Comparison of ENCODE assay signal across 1 cellular context in the genomic region with DNA sequence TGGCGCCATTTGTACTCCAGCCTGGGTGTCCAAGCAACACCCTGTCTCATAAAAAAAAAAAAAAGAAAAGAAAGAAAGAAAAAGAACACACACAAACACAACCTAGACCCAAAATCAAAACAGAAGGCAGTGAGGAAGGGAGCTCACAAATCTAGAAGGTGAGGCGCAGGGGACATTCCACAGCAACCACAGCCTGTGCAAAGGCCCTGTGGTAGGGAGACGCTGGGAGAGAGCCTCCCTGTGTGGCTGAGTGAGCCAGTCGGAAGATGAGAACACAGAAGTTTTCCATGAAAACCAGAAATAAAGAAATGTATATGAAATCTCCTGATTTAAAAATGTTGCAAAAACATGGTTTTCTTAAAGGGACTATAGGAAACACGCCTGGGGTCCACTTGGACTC.
A peak's percentile ranks its signal among the peaks of the same experiment; 100 is the strongest.
TF ChIP-seq lines count a peak whose summit lies in the region.

No MANE protein-coding gene starts in this region.

TF ChIP-seq in HepG2, 621 proteins besides CTCF, POLR2A, EP300 and RAD21 (continued from another document):
- TF ChIP-seq CHD4 (IDR thresholded peaks at IDR 0.05; ENCODE audit: borderline replicate concordance, low read length) (peak; percentile 51; the same call in 1 of the 2 replicates), ZMYM3 (CRISPR knock-in tag; IDR thresholded peaks at IDR 0.05) (peak; percentile 90), ZNF619 (CRISPR knock-in tag; IDR thresholded peaks at IDR 0.05) (no peak), SMYD3 (CRISPR knock-in tag; IDR thresholded peaks at IDR 0.05) (no peak), HOXA7 (CRISPR knock-in tag; IDR thresholded peaks at IDR 0.05) (no peak), PHF20 (CRISPR knock-in tag; IDR thresholded peaks at IDR 0.05) (no peak), ASH2L (IDR thresholded peaks at IDR 0.05; ENCODE audit: insufficient read length, low read depth, low read length) (no peak), TBL1XR1 (IDR thresholded peaks at IDR 0.05; ENCODE audit: borderline replicate concordance, low read length, partially characterized antibody) (no peak), REPIN1 (CRISPR knock-in tag; IDR thresholded peaks at IDR 0.05; ENCODE audit: borderline replicate concordance, low read depth) (no peak), DPF2 (CRISPR knock-in tag; IDR thresholded peaks at IDR 0.05; ENCODE audit: borderline replicate concordance, low read depth) (no peak), KDM1A (CRISPR knock-in tag; IDR thresholded peaks at IDR 0.05) (peak; percentile 51; the same call in 1 of the 2 replicates), KLF9 (CRISPR knock-in tag; IDR thresholded peaks at IDR 0.05; ENCODE audit: low read depth) (no peak), ZNF674 (CRISPR knock-in tag; IDR thresholded peaks at IDR 0.05; ENCODE audit: low read depth) (no peak), ADNP (CRISPR knock-in tag; IDR thresholded peaks at IDR 0.05) (0 out of 2 replicates have a peak, but pooled peaks have one; percentile 21), JUND (CRISPR knock-in tag; IDR thresholded peaks at IDR 0.05) (no peak), ZNF550 (CRISPR knock-in tag; IDR thresholded peaks at IDR 0.05; ENCODE audit: borderline replicate concordance) (no peak), ZKSCAN8 (CRISPR knock-in tag; IDR thresholded peaks at IDR 0.05; ENCODE audit: borderline replicate concordance) (no peak)
- TF ChIP-seq, protein P1, sequence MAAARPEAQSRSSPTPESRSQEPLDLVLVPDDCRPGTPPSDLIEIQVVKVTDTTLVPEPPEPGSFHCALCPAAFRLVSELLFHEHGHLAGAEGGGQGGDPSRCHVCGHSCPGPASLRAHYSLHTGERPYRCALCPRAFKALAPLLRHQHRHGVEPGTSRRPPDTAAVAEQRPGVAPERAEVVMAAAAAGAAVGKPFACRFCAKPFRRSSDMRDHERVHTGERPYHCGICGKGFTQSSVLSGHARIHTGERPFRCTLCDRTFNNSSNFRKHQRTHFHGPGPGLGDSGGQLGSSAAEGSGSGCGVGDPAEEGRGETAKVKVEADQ (CRISPR knock-in tag; IDR thresholded peaks at IDR 0.05; ENCODE audit: borderline replicate concordance) = no peak
- TF ChIP-seq, protein P2, sequence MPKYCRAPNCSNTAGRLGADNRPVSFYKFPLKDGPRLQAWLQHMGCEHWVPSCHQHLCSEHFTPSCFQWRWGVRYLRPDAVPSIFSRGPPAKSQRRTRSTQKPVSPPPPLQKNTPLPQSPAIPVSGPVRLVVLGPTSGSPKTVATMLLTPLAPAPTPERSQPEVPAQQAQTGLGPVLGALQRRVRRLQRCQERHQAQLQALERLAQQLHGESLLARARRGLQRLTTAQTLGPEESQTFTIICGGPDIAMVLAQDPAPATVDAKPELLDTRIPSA (CRISPR knock-in tag; IDR thresholded peaks at IDR 0.05; ENCODE audit: borderline replicate concordance) = no peak
- TF ChIP-seq, protein P3, sequence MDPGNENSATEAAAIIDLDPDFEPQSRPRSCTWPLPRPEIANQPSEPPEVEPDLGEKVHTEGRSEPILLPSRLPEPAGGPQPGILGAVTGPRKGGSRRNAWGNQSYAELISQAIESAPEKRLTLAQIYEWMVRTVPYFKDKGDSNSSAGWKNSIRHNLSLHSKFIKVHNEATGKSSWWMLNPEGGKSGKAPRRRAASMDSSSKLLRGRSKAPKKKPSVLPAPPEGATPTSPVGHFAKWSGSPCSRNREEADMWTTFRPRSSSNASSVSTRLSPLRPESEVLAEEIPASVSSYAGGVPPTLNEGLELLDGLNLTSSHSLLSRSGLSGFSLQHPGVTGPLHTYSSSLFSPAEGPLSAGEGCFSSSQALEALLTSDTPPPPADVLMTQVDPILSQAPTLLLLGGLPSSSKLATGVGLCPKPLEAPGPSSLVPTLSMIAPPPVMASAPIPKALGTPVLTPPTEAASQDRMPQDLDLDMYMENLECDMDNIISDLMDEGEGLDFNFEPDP (CRISPR knock-in tag; conservative IDR thresholded peaks at IDR 0.05) = no peak
- TF ChIP-seq, protein P4, sequence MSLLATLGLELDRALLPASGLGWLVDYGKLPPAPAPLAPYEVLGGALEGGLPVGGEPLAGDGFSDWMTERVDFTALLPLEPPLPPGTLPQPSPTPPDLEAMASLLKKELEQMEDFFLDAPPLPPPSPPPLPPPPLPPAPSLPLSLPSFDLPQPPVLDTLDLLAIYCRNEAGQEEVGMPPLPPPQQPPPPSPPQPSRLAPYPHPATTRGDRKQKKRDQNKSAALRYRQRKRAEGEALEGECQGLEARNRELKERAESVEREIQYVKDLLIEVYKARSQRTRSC (CRISPR knock-in tag; IDR thresholded peaks at IDR 0.05; ENCODE audit: low read depth) = no peak
TF ChIP-seq in HepG2: peak in this region for 4.
